In genomic region chr6:21708181-21708580, GRCh38 we compare ENCODE assay signal across 1 cellular context.
TF ChIP-seq lines count a peak whose summit lies in the region.

No MANE protein-coding gene starts in this region.

TF ChIP-seq in IMR-90, 13 proteins besides CTCF, POLR2A, EP300 and RAD21:
- no peak for TF ChIP-seq USF2 (IDR thresholded peaks at IDR 0.05; ENCODE audit: low read depth, low read length)
- TF ChIP-seq MXI1 (IDR thresholded peaks at IDR 0.05; ENCODE audit: borderline replicate concordance, low read depth, low read length) = no peak
- no peak for TF ChIP-seq RCOR1 (IDR thresholded peaks at IDR 0.05; ENCODE audit: insufficient replicate concordance, low read length)
